Comparison of ENCODE assay signal across 8 cellular contexts in the genomic region with DNA sequence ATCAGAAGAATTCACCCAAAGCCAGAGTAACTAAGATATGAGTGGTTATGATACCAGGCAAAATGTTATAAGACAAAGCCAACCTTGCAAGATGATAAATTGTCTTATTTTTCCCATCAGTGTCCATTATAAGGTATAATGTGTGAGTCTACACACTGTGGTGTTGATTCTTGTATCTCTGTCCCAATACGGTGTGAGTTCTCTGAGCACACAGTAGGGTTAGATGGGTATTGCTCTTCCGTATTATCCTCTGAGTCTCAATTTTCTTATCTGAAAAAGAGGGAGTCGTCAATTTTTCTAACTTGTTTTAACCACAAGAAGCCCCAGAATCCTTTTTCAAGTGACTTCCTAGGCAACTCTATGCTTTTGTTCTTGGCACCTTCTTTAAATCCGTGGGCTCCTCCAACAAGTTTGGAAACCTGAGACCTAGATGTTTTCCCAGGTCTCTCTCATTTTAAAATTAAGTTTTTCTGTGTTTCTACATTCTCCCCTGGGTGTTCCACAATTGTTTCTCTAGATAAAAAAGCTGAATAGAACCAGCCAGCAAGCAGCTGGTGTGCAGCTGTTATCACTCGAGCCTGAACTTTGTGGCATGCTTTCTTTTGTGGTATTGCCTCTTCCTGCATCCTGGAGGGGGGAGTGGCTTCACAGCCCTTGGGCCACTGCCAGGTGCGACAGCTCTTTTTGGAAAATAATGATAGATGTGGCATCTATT.
A peak's percentile ranks its signal among the peaks of the same experiment; 100 is the strongest.
DNase-seq lines count a peak whose midpoint lies in the region; ATAC-seq lines count a peak whose summit lies in the region.

No MANE protein-coding gene starts in this region.

- H3K9me3 Mint-ChIP-seq in immature natural killer cell: no peaks in the 10 kb centered on the region

- peak overlapping the region in 4 of 5 donors; percentile 8 to 32 (median 22) for H3K4me3 Mint-ChIP-seq in immature natural killer cell

- H3K27ac Mint-ChIP-seq in immature natural killer cell: peak overlapping the region in 2 of 6 donors; percentile 18 to 25

- no peaks in the 10 kb centered on the region for H3K27me3 Mint-ChIP-seq in immature natural killer cell (ENCODE audit: low read depth in 3 of 3)

- ATAC-seq in HG02678 (IDR thresholded peaks at IDR 0.05; ENCODE audit: unreplicated experiment): peak; percentile 95

- peak; percentile 74 for DNase-seq in DMS79 treated with DMSO at 0.1 percent for 48 hours (lab: John Stamatoyannopoulos, UW)
- DNase-seq in DMS79 (lab: John Stamatoyannopoulos, UW): no peak
- DNase-seq in NCI-H128 (lab: John Stamatoyannopoulos, UW; ENCODE audit: unreplicated experiment): peak; percentile 54
- peak; percentile 39 for DNase-seq in activated T-cell treated with anti-CD3 and anti-CD28 coated beads, Interleukin-2, amount 50 U/mL, for 1 hour
- no peak for DNase-seq in immature natural killer cell
- DNase-seq in SIG-M5 treated with dmso at 0.1 percent for 504 hours (lab: John Stamatoyannopoulos, UW; ENCODE audit: unreplicated experiment): no peak
- no peak for DNase-seq in head of caudate nucleus

- no peaks in the 10 kb centered on the region for H3K36me3 Mint-ChIP-seq in immature natural killer cell

- intact Hi-C loops in head of caudate nucleus (cut with DNase I): no loop called here

- H3K4me1 Mint-ChIP-seq in immature natural killer cell: peaks cover 37 to 51% of the 10 kb centered on the region in 2 donors

Comparison
In these comparisons a context has a peak if more than half of its experiments do, and no peak if none do; other contexts are left out.
1. DNase-seq: peak in DMS79 treated with DMSO at 0.1 percent for 48 hours (single experiment), NCI-H128 (single experiment) and activated T-cell treated with anti-CD3 and anti-CD28 coated beads, Interleukin-2, amount 50 U/mL, for 1 hour (single experiment); none in DMS79 (single experiment), immature natural killer cell (0 of 3), SIG-M5 treated with dmso at 0.1 percent for 504 hours (single experiment) and head of caudate nucleus (0 of 42).